ENCODE assay signal across 21 cellular contexts in genomic region chr6:34981951-34982350, GRCh38.
DNase-seq lines count a peak whose midpoint lies in the region; ATAC-seq and TF ChIP-seq lines count a peak whose summit lies in the region.
"Had no signal": no experiment of that assay in that cellular context is flagged by ENCODE, and none has a peak within 500 bp of the region (broad histone marks: within the 10 kb centered on the region; RNA-seq: fewer than 3 reads in every experiment).

No MANE protein-coding gene starts in this region.

- ATAC-seq in naive thymus-derived CD4-positive, alpha-beta T cell: no peak
- ATAC-seq in GM21515 (IDR thresholded peaks at IDR 0.05; ENCODE audit: unreplicated experiment): no peak
- ATAC-seq: activated CD8-positive, alpha-beta memory T cell treated with anti-CD3 and anti-CD28 coated beads, Interleukin-2, amount 10 ng/mL, durations not matched to agents 7 days and 5 days had no signal

- no peak for DNase-seq in Calu3
- peak; percentile 57 for DNase-seq in M059J (ENCODE audit: low read depth)
- DNase-seq in osteocyte (ENCODE audit: extremely low spot score, unreplicated experiment): no peak
- DNase-seq in DMS 273 treated with DMSO at 0.1 percent for 48 hours (lab: John Stamatoyannopoulos, UW): no peak
- no peak for DNase-seq in naive thymus-derived CD4-positive, alpha-beta T cell
- no peak for DNase-seq in CD8-positive, alpha-beta memory T cell
- DNase-seq: activated CD4-positive, alpha-beta T cell treated with anti-CD3 and anti-CD28 coated beads for 1 hour; activated CD8-positive, alpha-beta memory T cell treated with anti-CD3 and anti-CD28 coated beads, Interleukin-2, amount 10 ng/mL, durations not matched to agents 7 days and 5 days; activated gamma-delta T cell; cortex of kidney; KG1; lower lobe of right lung; NCI-H1092; NCI-H524 treated with DMSO at 0.1 percent for 48 hours; stimulated activated CD4-positive, alpha-beta T cell treated with anti-CD3 and anti-CD28 coated beads, Interleukin-4, amount 100 ng/mL, for 4 hours; stimulated activated CD8-positive, alpha-beta memory T cell treated with anti-CD3 and anti-CD28 coated beads, Interleukin-4, amount 100 ng/mL, for 48 hours had no signal

- peak overlapping the region; percentile 50 for H3K27ac ChIP-seq in cingulate gyrus (ENCODE audit: low read depth, low read length)
- H3K27ac ChIP-seq in naive thymus-derived CD4-positive, alpha-beta T cell (ENCODE audit: low read depth, low read length): no peak overlapping the region
- no peak overlapping the region for H3K27ac ChIP-seq in CD8-positive, alpha-beta memory T cell (ENCODE audit: low read depth, low read length)
- H3K27ac ChIP-seq: lower lobe of right lung, skin epidermis, thoracic aorta had no signal

- H3K27ac Mint-ChIP-seq in Calu3 (ENCODE audit: unreplicated experiment) (peak overlapping the region; percentile 57), osteocyte (ENCODE audit: unreplicated experiment) (peak overlapping the region; percentile 42)
- H3K27ac Mint-ChIP-seq in naive thymus-derived CD4-positive, alpha-beta T cell: no peak overlapping the region
- no peak overlapping the region for H3K27ac Mint-ChIP-seq in CD8-positive, alpha-beta memory T cell
- H3K27ac Mint-ChIP-seq: activated CD8-positive, alpha-beta memory T cell treated with anti-CD3 and anti-CD28 coated beads, Interleukin-2, amount 10 ng/mL, durations not matched to agents 7 days and 5 days; T-helper 2 cell treated with Interferon-gamma antibody and Interleukin-4, amounts not matched to agents 5 μg/mL and 100 μg/mL, for 36 hours had no signal

- no peaks in the 10 kb centered on the region for H3K9me3 Mint-ChIP-seq in Calu3 (ENCODE audit: low read depth, unreplicated experiment)
- H3K9me3 Mint-ChIP-seq in osteocyte (ENCODE audit: unreplicated experiment): no peaks in the 10 kb centered on the region
- no peaks in the 10 kb centered on the region for H3K9me3 Mint-ChIP-seq in naive thymus-derived CD4-positive, alpha-beta T cell
- H3K9me3 Mint-ChIP-seq in CD8-positive, alpha-beta memory T cell: no peaks in the 10 kb centered on the region
- H3K9me3 Mint-ChIP-seq: T-helper 2 cell treated with Interferon-gamma antibody and Interleukin-4, amounts not matched to agents 5 μg/mL and 100 μg/mL, for 36 hours had no signal

- no peaks in the 10 kb centered on the region for H3K4me1 Mint-ChIP-seq in Calu3 (ENCODE audit: low read depth, unreplicated experiment)
- peaks cover 6% of the 10 kb centered on the region for H3K4me1 Mint-ChIP-seq in osteocyte (ENCODE audit: unreplicated experiment)
- no peaks in the 10 kb centered on the region for H3K4me1 Mint-ChIP-seq in naive thymus-derived CD4-positive, alpha-beta T cell
- H3K4me1 Mint-ChIP-seq in CD8-positive, alpha-beta memory T cell: no peaks in the 10 kb centered on the region

- H3K27me3 Mint-ChIP-seq in Calu3 (ENCODE audit: unreplicated experiment): no peaks in the 10 kb centered on the region
- H3K27me3 Mint-ChIP-seq in osteocyte (ENCODE audit: unreplicated experiment): no peaks in the 10 kb centered on the region
- H3K27me3 Mint-ChIP-seq in naive thymus-derived CD4-positive, alpha-beta T cell: no peaks in the 10 kb centered on the region
- no peaks in the 10 kb centered on the region for H3K27me3 Mint-ChIP-seq in CD8-positive, alpha-beta memory T cell
- H3K27me3 Mint-ChIP-seq: activated CD8-positive, alpha-beta memory T cell treated with anti-CD3 and anti-CD28 coated beads, Interleukin-2, amount 10 ng/mL, durations not matched to agents 7 days and 5 days had no signal

- intact Hi-C loops in Calu3 (cut with micrococcal nuclease; ENCODE audit: unreplicated experiment): no loop called here
- intact Hi-C loops in naive thymus-derived CD4-positive, alpha-beta T cell (cut with micrococcal nuclease): no loop called here

- H3K27me3 ChIP-seq in naive thymus-derived CD4-positive, alpha-beta T cell (ENCODE audit: control insufficient read depth in 2 of 2, insufficient read depth in 2 of 2, low read length in 2 of 2): no peaks in the 10 kb centered on the region
- no peaks in the 10 kb centered on the region for H3K27me3 ChIP-seq in CD8-positive, alpha-beta memory T cell (ENCODE audit: insufficient read depth, low read length, poor library complexity, severe bottlenecking)

- BruUV-seq in Calu3 (replicated peaks; lab: Mats Ljungman, UMichigan): no TSS peak

- CTCF ChIA-PET in Calu3 (lab: Charles Lee): no interaction called here
- CTCF ChIA-PET in naive thymus-derived CD4-positive, alpha-beta T cell (lab: Charles Lee): no interaction called here
- CTCF ChIA-PET in CD8-positive, alpha-beta memory T cell (lab: Charles Lee): no interaction called here

- H3K36me3 Mint-ChIP-seq in Calu3 (ENCODE audit: insufficient read depth, unreplicated experiment) (peaks cover 31% of the 10 kb centered on the region), osteocyte (ENCODE audit: unreplicated experiment) (peaks cover 20% of the 10 kb centered on the region)
- peaks cover 6 to 48% (median 15%) of the 10 kb centered on the region in 5 donors for H3K36me3 Mint-ChIP-seq in naive thymus-derived CD4-positive, alpha-beta T cell
- peaks cover 5 to 65% (median 15%) of the 10 kb centered on the region in 3 donors for H3K36me3 Mint-ChIP-seq in CD8-positive, alpha-beta memory T cell

- no peak overlapping the region for H3K4me3 Mint-ChIP-seq in Calu3 (ENCODE audit: low read depth, unreplicated experiment)
- H3K4me3 Mint-ChIP-seq in osteocyte (ENCODE audit: unreplicated experiment): no peak overlapping the region
- H3K4me3 Mint-ChIP-seq in naive thymus-derived CD4-positive, alpha-beta T cell: no peak overlapping the region
- H3K4me3 Mint-ChIP-seq in CD8-positive, alpha-beta memory T cell: no peak overlapping the region
- H3K4me3 Mint-ChIP-seq: activated CD8-positive, alpha-beta memory T cell treated with anti-CD3 and anti-CD28 coated beads, Interleukin-2, amount 10 ng/mL, durations not matched to agents 7 days and 5 days; T-helper 2 cell treated with Interferon-gamma antibody and Interleukin-4, amounts not matched to agents 5 μg/mL and 100 μg/mL, for 36 hours had no signal

- H3K4me1 ChIP-seq in naive thymus-derived CD4-positive, alpha-beta T cell (ENCODE audit: control insufficient read depth in 2 of 2, insufficient read depth in 2 of 2, low read length in 2 of 2): no peaks in the 10 kb centered on the region
- H3K4me1 ChIP-seq in CD8-positive, alpha-beta memory T cell (ENCODE audit: insufficient read depth, low read length): no peaks in the 10 kb centered on the region

- TF ChIP-seq CTCF in Calu3 (IDR thresholded peaks at IDR 0.05; ENCODE audit: unreplicated experiment) (no peak), osteocyte (IDR thresholded peaks at IDR 0.05) (no peak)

- POLR2A ChIA-PET in naive thymus-derived CD4-positive, alpha-beta T cell (lab: Charles Lee): no interaction called here
- POLR2A ChIA-PET in CD8-positive, alpha-beta memory T cell (lab: Charles Lee): no interaction called here

- H3K9me3 ChIP-seq in naive thymus-derived CD4-positive, alpha-beta T cell (ENCODE audit: control insufficient read depth in 2 of 3, low read length in 3 of 3): no peaks in the 10 kb centered on the region
- H3K9me3 ChIP-seq in CD8-positive, alpha-beta memory T cell (ENCODE audit: low read length): no peaks in the 10 kb centered on the region
- H3K9me3 ChIP-seq: lower lobe of right lung, thoracic aorta had no signal

- peaks cover 4 to 47% (median 7%) of the 10 kb centered on the region in 3 experiments for H3K36me3 ChIP-seq in naive thymus-derived CD4-positive, alpha-beta T cell (ENCODE audit: control insufficient read depth in 2 of 3, insufficient read depth in 3 of 3, low read length in 3 of 3)
- H3K36me3 ChIP-seq in CD8-positive, alpha-beta memory T cell (ENCODE audit: insufficient read depth, low read length): peaks cover 9% of the 10 kb centered on the region

- no peak overlapping the region for H3K4me3 ChIP-seq in naive thymus-derived CD4-positive, alpha-beta T cell (ENCODE audit: low read length)
- H3K4me3 ChIP-seq in CD8-positive, alpha-beta memory T cell (ENCODE audit: low read length): no peak overlapping the region
- H3K4me3 ChIP-seq: lower lobe of right lung, skin epidermis, thoracic aorta had no signal

Comparison
In these comparisons a context has a peak if more than half of its experiments do, and no peak if none do; other contexts are left out.
1. H3K27ac Mint-ChIP-seq: peak in Calu3 (single experiment) and osteocyte (single experiment); none in naive thymus-derived CD4-positive, alpha-beta T cell (0 of 9) and CD8-positive, alpha-beta memory T cell (0 of 8).